In genomic region chr6:36608788-36609563, GRCh38 we compare ENCODE assay signal across 10 cellular contexts. TPM values are rescaled to one million over a fixed set of nuclear protein-coding genes. Genes with fewer than 3 reads are reported as not detected.
A peak's percentile ranks its signal among the peaks of the same experiment; 100 is the strongest.
DNase-seq lines count a peak whose midpoint lies in the region; ATAC-seq and TF ChIP-seq lines count a peak whose summit lies in the region.
"Had no signal": no experiment of that assay in that cellular context is flagged by ENCODE, and none has a peak within 500 bp of the region (broad histone marks: within the 10 kb centered on the region; RNA-seq: fewer than 3 reads in every experiment).

No MANE protein-coding gene starts in this region.

- in situ Hi-C loops in ACHN (cut with HindIII; ENCODE audit: low pct_ligation_motif_present, low pct_unique_long_range_greater_than_20kb, low sequenced_read_pairs) (loop anchor here (25.0 kb wide), 1 partner anchor 103 kb away; no protein-coding TSS in a partner anchor), HAP-1 (cut with MboI; ENCODE audit: low sequenced_read_pairs) (loop anchor here (25.0 kb wide), 3 partner anchors 103 to 603 kb away; partner anchors contain the start of gene FGD2)

- peak; percentile 10 for ATAC-seq in WTC11
- no peak for ATAC-seq in stimulated activated naive B cell treated with anti-CD40 and anti-IgM and Interleukin-4, amounts not matched to agents 10 μg/mL and 1 μg/mL and 100 μg/mL, for 72 hours (replicated peaks)

- H4K20me1 ChIP-seq in hepatocyte (ENCODE audit: insufficient read depth, poor library complexity, severe bottlenecking), result peaks cover 67% of the 10 kb centered on the region

- TF ChIP-seq CTCF in WTC11 (IDR thresholded peaks at IDR 0.05) (no peak), hepatocyte (IDR thresholded peaks at IDR 0.05; ENCODE audit: poor library complexity) (no peak)

- H3K27me3 Mint-ChIP-seq in activated CD4-positive, alpha-beta memory T cell treated with anti-CD3 and anti-CD28 coated beads for 36 hours, result no peaks in the 10 kb centered on the region
- no peaks in the 10 kb centered on the region for H3K27me3 Mint-ChIP-seq in activated CD4-positive, alpha-beta memory T cell treated with anti-CD3 and anti-CD28 coated beads, Interleukin-2, amount 10 ng/mL, durations not matched to agents 7 days and 5 days
- no peaks in the 10 kb centered on the region for H3K27me3 Mint-ChIP-seq in WTC11 (ENCODE audit: low read depth)
- H3K27me3 Mint-ChIP-seq in stimulated activated naive B cell treated with anti-CD40 and anti-IgM and Interleukin-4, amounts not matched to agents 10 μg/mL and 1 μg/mL and 100 μg/mL, for 72 hours, result no peaks in the 10 kb centered on the region

- H3K79me2 ChIP-seq in hepatocyte, result peaks cover 37% of the 10 kb centered on the region

- intact Hi-C loops in activated CD4-positive, alpha-beta memory T cell treated with anti-CD3 and anti-CD28 coated beads for 36 hours (cut with micrococcal nuclease), result no loop called here

- H3K4me3 ChIP-seq in hepatocyte (no peak overlapping the region), HAP-1 (no peak overlapping the region)
- H3K4me3 ChIP-seq: BLaER1 had no signal

- peak overlapping the region; percentile 39 for H3K27ac ChIP-seq in hepatocyte
- H3K27ac ChIP-seq: KMS-11 had no signal

- no peaks in the 10 kb centered on the region for H3K9me3 Mint-ChIP-seq in activated CD4-positive, alpha-beta memory T cell treated with anti-CD3 and anti-CD28 coated beads for 36 hours
- no peaks in the 10 kb centered on the region for H3K9me3 Mint-ChIP-seq in activated CD4-positive, alpha-beta memory T cell treated with anti-CD3 and anti-CD28 coated beads, Interleukin-2, amount 10 ng/mL, durations not matched to agents 7 days and 5 days
- no peaks in the 10 kb centered on the region for H3K9me3 Mint-ChIP-seq in WTC11
- no peaks in the 10 kb centered on the region for H3K9me3 Mint-ChIP-seq in stimulated activated naive B cell treated with anti-CD40 and anti-IgM and Interleukin-4, amounts not matched to agents 10 μg/mL and 1 μg/mL and 100 μg/mL, for 72 hours

- no peaks in the 10 kb centered on the region for H3K27me3 ChIP-seq in hepatocyte
- no peaks in the 10 kb centered on the region for H3K27me3 ChIP-seq in HAP-1 (ENCODE audit: low read depth)
- H3K27me3 ChIP-seq: BLaER1 had no signal

- H3K36me3 Mint-ChIP-seq in activated CD4-positive, alpha-beta memory T cell treated with anti-CD3 and anti-CD28 coated beads for 36 hours, result peaks cover 74% of the 10 kb centered on the region
- H3K36me3 Mint-ChIP-seq in activated CD4-positive, alpha-beta memory T cell treated with anti-CD3 and anti-CD28 coated beads, Interleukin-2, amount 10 ng/mL, durations not matched to agents 7 days and 5 days (ENCODE audit: low read depth), result peaks cover 82% of the 10 kb centered on the region
- H3K36me3 Mint-ChIP-seq in WTC11, result peaks cover 83% of the 10 kb centered on the region
- H3K36me3 Mint-ChIP-seq in stimulated activated naive B cell treated with anti-CD40 and anti-IgM and Interleukin-4, amounts not matched to agents 10 μg/mL and 1 μg/mL and 100 μg/mL, for 72 hours, result peaks cover 59 to 77% of the 10 kb centered on the region in 2 donors

- H3K4me3 Mint-ChIP-seq in activated CD4-positive, alpha-beta memory T cell treated with anti-CD3 and anti-CD28 coated beads for 36 hours, result no peak overlapping the region
- H3K4me3 Mint-ChIP-seq in activated CD4-positive, alpha-beta memory T cell treated with anti-CD3 and anti-CD28 coated beads, Interleukin-2, amount 10 ng/mL, durations not matched to agents 7 days and 5 days, result no peak overlapping the region
- H3K4me3 Mint-ChIP-seq in WTC11, result no peak overlapping the region
- peak overlapping the region in 1 of 2 donors; percentile 6 for H3K4me3 Mint-ChIP-seq in stimulated activated naive B cell treated with anti-CD40 and anti-IgM and Interleukin-4, amounts not matched to agents 10 μg/mL and 1 μg/mL and 100 μg/mL, for 72 hours

- H3K4me2 ChIP-seq in hepatocyte, result peak overlapping the region; percentile 28
- H3K4me2 ChIP-seq: BLaER1, KMS-11 had no signal

- H3K36me3 ChIP-seq in hepatocyte (replicated peaks; ENCODE audit: insufficient read depth, low read depth) (peaks cover 7% of the 10 kb centered on the region), HAP-1 (replicated peaks) (peaks cover 86% of the 10 kb centered on the region)

- H3K27ac Mint-ChIP-seq in activated CD4-positive, alpha-beta memory T cell treated with anti-CD3 and anti-CD28 coated beads for 36 hours, result peak overlapping the region; percentile 73
- H3K27ac Mint-ChIP-seq in activated CD4-positive, alpha-beta memory T cell treated with anti-CD3 and anti-CD28 coated beads, Interleukin-2, amount 10 ng/mL, durations not matched to agents 7 days and 5 days, result no peak overlapping the region
- peak overlapping the region; percentile 97 for H3K27ac Mint-ChIP-seq in WTC11
- peak overlapping the region; percentile 73 for H3K27ac Mint-ChIP-seq in stimulated activated naive B cell treated with anti-CD40 and anti-IgM and Interleukin-4, amounts not matched to agents 10 μg/mL and 1 μg/mL and 100 μg/mL, for 72 hours

- H3K4me1 ChIP-seq in hepatocyte (ENCODE audit: insufficient read depth) (peaks cover 46% of the 10 kb centered on the region), HAP-1 (no peaks in the 10 kb centered on the region)

- POLR2A ChIA-PET in activated CD4-positive, alpha-beta memory T cell treated with anti-CD3 and anti-CD28 coated beads for 36 hours (lab: Charles Lee), result interaction anchor here (0.6 to 6.3 kb wide), 4 partner anchors 10 to 164 kb away, joined by 3 to 73 read pairs (median 4); partner anchors contain the start of gene SRSF3
- POLR2A ChIA-PET in activated CD4-positive, alpha-beta memory T cell treated with anti-CD3 and anti-CD28 coated beads, Interleukin-2, amount 10 ng/mL, durations not matched to agents 7 days and 5 days (lab: Charles Lee), result interaction anchor here (1.6 to 8.9 kb wide), 2 partner anchors 11 to 69 kb away, joined by 3 to 122 read pairs; partner anchors contain the start of genes CDKN1A and SRSF3
- POLR2A ChIA-PET in WTC11 (lab: Charles Lee), result interaction anchor here (0.7 to 2.5 kb wide), 5 partner anchors 9 to 240 kb away, joined by 3 to 14 read pairs (median 4); no protein-coding TSS in a partner anchor

- H3K9me3 ChIP-seq in hepatocyte (ENCODE audit: low read depth) (no peaks in the 10 kb centered on the region), HAP-1 (no peaks in the 10 kb centered on the region)

- 49% methylated on average over 5 of the region's 5 CpGs for WGBS in hepatocyte (ENCODE audit: low lambda C conversion rate, missing lambda C conversion rate)

- no peaks in the 10 kb centered on the region for H3K9me2 ChIP-seq in hepatocyte (replicated peaks; ENCODE audit: insufficient read depth)

- no peak for DNase-seq in activated CD4-positive, alpha-beta memory T cell treated with anti-CD3 and anti-CD28 coated beads for 36 hours
- no peak for DNase-seq in activated CD4-positive, alpha-beta memory T cell treated with anti-CD3 and anti-CD28 coated beads, Interleukin-2, amount 10 ng/mL, durations not matched to agents 7 days and 5 days
- DNase-seq in WTC11 (ENCODE audit: low spot score) (peak; percentile 2), hepatocyte (ENCODE audit: low spot score) (peak; percentile 30), islet precursor cell (no peak), ACHN (no peak), HAP-1 (ENCODE audit: low spot score in 2 of 2) (no peak)
- DNase-seq in stimulated activated naive B cell treated with anti-CD40 and anti-IgM and Interleukin-4, amounts not matched to agents 10 μg/mL and 1 μg/mL and 100 μg/mL, for 72 hours, result no peak

- peaks cover 54% of the 10 kb centered on the region for H3K4me1 Mint-ChIP-seq in activated CD4-positive, alpha-beta memory T cell treated with anti-CD3 and anti-CD28 coated beads for 36 hours (ENCODE audit: low read depth)
- H3K4me1 Mint-ChIP-seq in activated CD4-positive, alpha-beta memory T cell treated with anti-CD3 and anti-CD28 coated beads, Interleukin-2, amount 10 ng/mL, durations not matched to agents 7 days and 5 days, result peaks cover 47% of the 10 kb centered on the region
- H3K4me1 Mint-ChIP-seq in WTC11, result peaks cover 36% of the 10 kb centered on the region
- H3K4me1 Mint-ChIP-seq in stimulated activated naive B cell treated with anti-CD40 and anti-IgM and Interleukin-4, amounts not matched to agents 10 μg/mL and 1 μg/mL and 100 μg/mL, for 72 hours, result peaks cover 33 to 58% of the 10 kb centered on the region in 2 donors

- no peak overlapping the region for H2AFZ ChIP-seq in hepatocyte

- CTCF ChIA-PET in activated CD4-positive, alpha-beta memory T cell treated with anti-CD3 and anti-CD28 coated beads for 36 hours (lab: Charles Lee), result no interaction called here
- CTCF ChIA-PET in activated CD4-positive, alpha-beta memory T cell treated with anti-CD3 and anti-CD28 coated beads, Interleukin-2, amount 10 ng/mL, durations not matched to agents 7 days and 5 days (lab: Charles Lee), result interaction anchor here (0.7 to 3.0 kb wide), 9 partner anchors 9 to 1234 kb away, joined by 3 to 13 read pairs (median 5); no protein-coding TSS in a partner anchor
- CTCF ChIA-PET in WTC11 (lab: Charles Lee), result interaction anchor here (2.8 kb wide), 1 partner anchor 150 kb away, joined by 9 read pairs; no protein-coding TSS in a partner anchor

TF ChIP-seq in WTC11, 78 proteins besides CTCF, POLR2A, EP300 and RAD21 (continues in another document):
- TF ChIP-seq ZBTB21 (CRISPR knock-in tag; IDR thresholded peaks at IDR 0.05; ENCODE audit: borderline replicate concordance) (no peak), CREM (CRISPR knock-in tag; IDR thresholded peaks at IDR 0.05) (no peak), ATF1 (CRISPR knock-in tag; IDR thresholded peaks at IDR 0.05) (no peak), SOX15 (CRISPR knock-in tag; IDR thresholded peaks at IDR 0.05) (no peak), MAX (CRISPR knock-in tag; IDR thresholded peaks at IDR 0.05) (no peak), ZNF263 (CRISPR knock-in tag; IDR thresholded peaks at IDR 0.05; ENCODE audit: low read depth) (no peak)

RNA-seq across cellular contexts. Expression of gene SRSF3, which starts 14.8 kb away (rescaled TPM):
- total RNA-seq in activated CD4-positive, alpha-beta memory T cell treated with anti-CD3 and anti-CD28 coated beads for 36 hours, result 100 to 1,000 TPM; 390 to 392 TPM
- total RNA-seq in activated CD4-positive, alpha-beta memory T cell treated with anti-CD3 and anti-CD28 coated beads, Interleukin-2, amount 10 ng/mL, durations not matched to agents 7 days and 5 days, result 100 to 1,000 TPM; 384 to 385 TPM
- total RNA-seq in WTC11 (2021) (554 to 645 TPM (median 644 TPM) in 3 replicates), hepatocyte (115 and 135 TPM in 2 replicates)
- 190 and 192 TPM in 2 replicates for polyA plus RNA-seq in hepatocyte

Comparison
In these comparisons a context has a peak if more than half of its experiments do, and no peak if none do; other contexts are left out.
1. DNase-seq: peak in WTC11 (single experiment) and hepatocyte (single experiment); none in activated CD4-positive, alpha-beta memory T cell treated with anti-CD3 and anti-CD28 coated beads for 36 hours (single experiment), activated CD4-positive, alpha-beta memory T cell treated with anti-CD3 and anti-CD28 coated beads, Interleukin-2, amount 10 ng/mL, durations not matched to agents 7 days and 5 days (single experiment), stimulated activated naive B cell treated with anti-CD40 and anti-IgM and Interleukin-4, amounts not matched to agents 10 μg/mL and 1 μg/mL and 100 μg/mL, for 72 hours (single experiment), islet precursor cell (single experiment), ACHN (single experiment) and HAP-1 (0 of 2).